In genomic region chr2:8571286-8571791, GRCh38 we compare ENCODE assay signal across 20 cellular contexts.
A peak's percentile ranks its signal among the peaks of the same experiment; 100 is the strongest.
DNase-seq lines count a peak whose midpoint lies in the region; ATAC-seq and TF ChIP-seq lines count a peak whose summit lies in the region.
"Had no signal": no experiment of that assay in that cellular context is flagged by ENCODE, and none has a peak within 500 bp of the region (broad histone marks: within the 10 kb centered on the region; RNA-seq: fewer than 3 reads in every experiment).

No MANE protein-coding gene starts in this region.

- no peaks in the 10 kb centered on the region for H3K36me3 ChIP-seq in BLaER1
- no peaks in the 10 kb centered on the region for H3K36me3 ChIP-seq in colonic mucosa
- H3K36me3 ChIP-seq in trophoblast cell (ENCODE audit: control insufficient read depth in 1 of 2, insufficient read depth in 2 of 2, low read length in 2 of 2): no peaks in the 10 kb centered on the region
- no peaks in the 10 kb centered on the region for H3K36me3 ChIP-seq in CD8-positive, alpha-beta memory T cell (ENCODE audit: insufficient read depth, low read length)
- H3K36me3 ChIP-seq: HAP-1, vagina had no signal

- H3K4me1 Mint-ChIP-seq in H9: peaks cover 44 to 45% of the 10 kb centered on the region in 2 experiments
- H3K4me1 Mint-ChIP-seq in CD8-positive, alpha-beta memory T cell: peaks cover 22 to 28% (median 23%) of the 10 kb centered on the region in 3 donors

- no peaks in the 10 kb centered on the region; a peak in 1 of 5 replicates for H3K9me3 Mint-ChIP-seq in H9
- H3K9me3 Mint-ChIP-seq in CD8-positive, alpha-beta memory T cell: no peaks in the 10 kb centered on the region
- H3K9me3 Mint-ChIP-seq: activated T-helper 1 cell treated with anti-CD3 and anti-CD28 coated beads, Interleukin-12 subunit alpha, Interleukin-12 subunit beta, Interleukin-2, Interleukin-4 antibody, amounts not matched to agents 30 ng/mL and 10 ng/mL and 1 ng/mL, durations not matched to agents 14 hours and 24 hours and 36 hours; CD4-positive, CD25-positive, alpha-beta regulatory T cell; endodermal cell had no signal

- H2BK12ac ChIP-seq in H9 (ENCODE audit: insufficient read length, low read depth, low read length) (no peak overlapping the region), trophoblast cell (ENCODE audit: low read length) (peak overlapping the region; percentile 98)

- H3K27me3 ChIP-seq in BLaER1 (no peaks in the 10 kb centered on the region), H9 (ENCODE audit: insufficient read depth, low read length) (0 out of 2 replicates have a peak, but pooled peaks cover 3% of the 10 kb centered on the region), colonic mucosa (no peaks in the 10 kb centered on the region), trophoblast cell (ENCODE audit: insufficient read depth, low read length) (no peaks in the 10 kb centered on the region)
- H3K27me3 ChIP-seq in CD8-positive, alpha-beta memory T cell (ENCODE audit: insufficient read depth, low read length, poor library complexity, severe bottlenecking): no peaks in the 10 kb centered on the region
- H3K27me3 ChIP-seq: vagina had no signal

- intact Hi-C loops in colonic mucosa (cut with DNase I): no loop called here

- TF ChIP-seq CTCF in H9 (conservative IDR thresholded peaks at IDR 0.05) (no peak), colonic mucosa (IDR thresholded peaks at IDR 0.05) (no peak)

- no peak overlapping the region for H2AK5ac ChIP-seq in H9 (ENCODE audit: insufficient read length, low read length)
- H2AK5ac ChIP-seq in trophoblast cell (ENCODE audit: low read length): peak overlapping the region; percentile 94

- no peaks in the 10 kb centered on the region for H3K27me3 Mint-ChIP-seq in H9 (ENCODE audit: low read depth)
- no peaks in the 10 kb centered on the region for H3K27me3 Mint-ChIP-seq in CD8-positive, alpha-beta memory T cell
- H3K27me3 Mint-ChIP-seq: CD4-positive, CD25-positive, alpha-beta regulatory T cell had no signal

- H3K9ac ChIP-seq in BLaER1: peak overlapping the region; percentile 75; the same call in 1 of the 2 replicates
- H3K9ac ChIP-seq in H9 (ENCODE audit: extremely low read depth, insufficient read length, low read length): no peak overlapping the region
- H3K9ac ChIP-seq in colonic mucosa (ENCODE audit: low read depth in 2 of 2, low read length in 2 of 2): no peak overlapping the region
- no peak overlapping the region for H3K9ac ChIP-seq in trophoblast cell (ENCODE audit: low read length)

- H3K4me3 ChIP-seq in BLaER1: peak overlapping the region; percentile 13; the same call in 1 of the 2 replicates
- no peak overlapping the region for H3K4me3 ChIP-seq in colonic mucosa
- H3K4me3 ChIP-seq in trophoblast cell (ENCODE audit: low read depth, low read length): no peak overlapping the region
- H3K4me3 ChIP-seq in CD8-positive, alpha-beta memory T cell (ENCODE audit: low read length): no peak overlapping the region
- H3K4me3 ChIP-seq: HAP-1, vagina had no signal

- DNase-seq in H9 (peak; percentile 4), colonic mucosa (peak; percentile 14), trophoblast cell (no peak)
- no peak for DNase-seq in effector CD8-positive, alpha-beta T cell (lab: John Stamatoyannopoulos, UW)
- no peak for DNase-seq in CD8-positive, alpha-beta memory T cell
- DNase-seq: activated CD4-positive, alpha-beta T cell treated with anti-CD3 and anti-CD28 coated beads for 36 hours; CD4-positive, CD25-positive, alpha-beta regulatory T cell; left cardiac atrium; midbrain; NCI-H1105; Right ventricle myocardium superior; stimulated activated CD4-positive, alpha-beta T cell treated with anti-CD3 and anti-CD28 coated beads, Interleukin-4, amount 100 ng/mL, for 24 hours had no signal

- peak overlapping the region; percentile 97 for H3K4me2 ChIP-seq in BLaER1
- H3K4me2 ChIP-seq in H9 (ENCODE audit: insufficient read depth, insufficient read length, low read length): no peak overlapping the region
- H3K4me2 ChIP-seq in trophoblast cell (ENCODE audit: low read length): no peak overlapping the region

- H3K4ac ChIP-seq in H9 (ENCODE audit: low read depth, low read length) (no peak overlapping the region), trophoblast cell (ENCODE audit: low read depth, low read length) (peak overlapping the region; percentile 28)

- H3K23me2 ChIP-seq in H9 (ENCODE audit: insufficient read length, low read depth, low read length, poor library complexity, severe bottlenecking): no peaks in the 10 kb centered on the region

- H4K12ac ChIP-seq in trophoblast cell (ENCODE audit: low read depth, low read length): no peak overlapping the region

- H2BK5ac ChIP-seq in H9 (ENCODE audit: insufficient read length, low read length) (no peak overlapping the region), trophoblast cell (ENCODE audit: low read depth, low read length, poor library complexity) (peak overlapping the region; percentile 95)

- no peak overlapping the region for H3K4me3 Mint-ChIP-seq in H9
- no peak overlapping the region for H3K4me3 Mint-ChIP-seq in CD8-positive, alpha-beta memory T cell
- H3K4me3 Mint-ChIP-seq: activated CD4-positive, alpha-beta T cell treated with anti-CD3 and anti-CD28 coated beads for 36 hours; activated naive CD8-positive, alpha-beta T cell; activated T-helper 1 cell treated with anti-CD3 and anti-CD28 coated beads, Interleukin-12 subunit alpha, Interleukin-12 subunit beta, Interleukin-2, Interleukin-4 antibody, amounts not matched to agents 30 ng/mL and 10 ng/mL and 1 ng/mL, durations not matched to agents 14 hours and 24 hours and 36 hours; CD4-positive, CD25-positive, alpha-beta regulatory T cell; endodermal cell had no signal

- H4K8ac ChIP-seq in H9 (replicated peaks; ENCODE audit: insufficient read length, low read depth, low read length) (no peak overlapping the region), trophoblast cell (ENCODE audit: low read depth, low read length) (no peak overlapping the region)

- H3K56ac ChIP-seq in H9 (ENCODE audit: insufficient read length, low read depth, low read length): no peak overlapping the region

- H4K20me1 ChIP-seq in BLaER1 (no peaks in the 10 kb centered on the region), H9 (ENCODE audit: control insufficient read depth, insufficient read depth, insufficient read length) (no peaks in the 10 kb centered on the region)

- WGBS in H9 (ENCODE audit: extremely low coverage, insufficient read length, low lambda C conversion rate): no CpG with 5 or more reads among the region's 13 CpGs
- no CpG with 5 or more reads among the region's 13 CpGs for WGBS in trophoblast cell (ENCODE audit: extremely low coverage, insufficient coverage, insufficient read length)

- peak overlapping the region; percentile 82 for H3K27ac ChIP-seq in BLaER1
- no peak overlapping the region for H3K27ac ChIP-seq in H9 (ENCODE audit: insufficient read length, low read depth, low read length)
- peak overlapping the region; percentile 55 for H3K27ac ChIP-seq in colonic mucosa
- no peak overlapping the region for H3K27ac ChIP-seq in trophoblast cell (ENCODE audit: low read depth, low read length)
- H3K27ac ChIP-seq in CD8-positive, alpha-beta memory T cell (ENCODE audit: low read depth, low read length): no peak overlapping the region
- H3K27ac ChIP-seq: vagina had no signal

- H3K9me3 ChIP-seq in BLaER1 (no peaks in the 10 kb centered on the region), H9 (ENCODE audit: control insufficient read depth, low read depth, low read length) (no peaks in the 10 kb centered on the region), colonic mucosa (no peaks in the 10 kb centered on the region), trophoblast cell (ENCODE audit: insufficient read depth, low read depth, low read length) (no peaks in the 10 kb centered on the region)
- H3K9me3 ChIP-seq in CD8-positive, alpha-beta memory T cell (ENCODE audit: low read length): no peaks in the 10 kb centered on the region
- H3K9me3 ChIP-seq: HAP-1, vagina had no signal

- H3K79me2 ChIP-seq in H9 (ENCODE audit: insufficient read depth, low read length): no peaks in the 10 kb centered on the region
- peaks cover 11% of the 10 kb centered on the region for H3K79me2 ChIP-seq in trophoblast cell (ENCODE audit: control insufficient read depth, insufficient read depth, low read length, poor library complexity)

- H3K18ac ChIP-seq in H9 (ENCODE audit: insufficient read length, low read depth, low read length) (no peak overlapping the region), trophoblast cell (ENCODE audit: low read length) (peak overlapping the region; percentile 66)

- H2BK20ac ChIP-seq in H9 (ENCODE audit: low read depth, low read length, poor library complexity, severe bottlenecking): no peak overlapping the region

- H4K5ac ChIP-seq in H9 (ENCODE audit: insufficient read length, low read depth, low read length): no peak overlapping the region

- H3K79me1 ChIP-seq in H9 (ENCODE audit: insufficient read depth, low read depth, low read length, poor library complexity, severe bottlenecking): no peaks in the 10 kb centered on the region
- peaks cover 42% of the 10 kb centered on the region for H3K79me1 ChIP-seq in trophoblast cell (ENCODE audit: low read length)

- H2AFZ ChIP-seq in H9 (ENCODE audit: low read length): no peak overlapping the region
- H2AFZ ChIP-seq in trophoblast cell (ENCODE audit: insufficient read depth, low read length, poor library complexity): no peak overlapping the region

- no peak overlapping the region for H3K23ac ChIP-seq in H9 (ENCODE audit: insufficient read length, low read depth, low read length)
- no peak overlapping the region for H3K23ac ChIP-seq in trophoblast cell (ENCODE audit: low read length)

- peak overlapping the region in 2 of 3 experiments; percentile 70 to 76; a peak in 2 of 7 replicates for H3K27ac Mint-ChIP-seq in H9
- no peak overlapping the region for H3K27ac Mint-ChIP-seq in CD8-positive, alpha-beta memory T cell
- H3K27ac Mint-ChIP-seq: activated CD4-positive, alpha-beta T cell treated with anti-CD3 and anti-CD28 coated beads for 36 hours; activated naive CD8-positive, alpha-beta T cell; activated T-helper 1 cell treated with anti-CD3 and anti-CD28 coated beads, Interleukin-12 subunit alpha, Interleukin-12 subunit beta, Interleukin-2, Interleukin-4 antibody, amounts not matched to agents 30 ng/mL and 10 ng/mL and 1 ng/mL, durations not matched to agents 14 hours and 24 hours and 36 hours; CD4-positive, CD25-positive, alpha-beta regulatory T cell; endodermal cell had no signal

- no peak overlapping the region for H3K14ac ChIP-seq in H9 (ENCODE audit: insufficient read depth, low read length)
- peak overlapping the region; percentile 98 for H3K14ac ChIP-seq in trophoblast cell (ENCODE audit: low read length)

- no peak overlapping the region for H2BK120ac ChIP-seq in H9 (ENCODE audit: low read depth, low read length, poor library complexity, severe bottlenecking)
- peak overlapping the region; percentile 98 for H2BK120ac ChIP-seq in trophoblast cell (ENCODE audit: insufficient read depth, low read length, poor library complexity)

- H3T11ph ChIP-seq in H9 (ENCODE audit: low read length): no peak overlapping the region

- no peak overlapping the region for H2BK15ac ChIP-seq in H9 (ENCODE audit: low read depth, low read length)

- POLR2A ChIA-PET in CD8-positive, alpha-beta memory T cell (lab: Charles Lee): no interaction called here

- H3K36me3 Mint-ChIP-seq in H9 (ENCODE audit: insufficient read depth in 1 of 3, low read depth in 3 of 3): no peaks in the 10 kb centered on the region
- no peaks in the 10 kb centered on the region for H3K36me3 Mint-ChIP-seq in CD8-positive, alpha-beta memory T cell
- H3K36me3 Mint-ChIP-seq: activated naive CD8-positive, alpha-beta T cell; CD4-positive, CD25-positive, alpha-beta regulatory T cell had no signal

- CTCF ChIA-PET in CD8-positive, alpha-beta memory T cell (lab: Charles Lee): no interaction called here

- ATAC-seq in GM21390 (IDR thresholded peaks at IDR 0.05; ENCODE audit: unreplicated experiment) (no peak), HG03095 (IDR thresholded peaks at IDR 0.05; ENCODE audit: unreplicated experiment) (no peak)
- ATAC-seq: activated CD4-positive, alpha-beta T cell treated with anti-CD3 and anti-CD28 coated beads for 36 hours; left cardiac atrium had no signal

- H4K91ac ChIP-seq in H9 (ENCODE audit: insufficient read length, low read depth, low read length): no peak overlapping the region
- H4K91ac ChIP-seq in trophoblast cell (ENCODE audit: low read depth, low read length): peak overlapping the region; percentile 100

- peaks cover 77% of the 10 kb centered on the region for H3K4me1 ChIP-seq in BLaER1
- 0 out of 2 replicates have a peak, but pooled peaks cover 2% of the 10 kb centered on the region for H3K4me1 ChIP-seq in H9 (ENCODE audit: insufficient read depth, low read length)
- peaks cover 19% of the 10 kb centered on the region for H3K4me1 ChIP-seq in colonic mucosa
- peaks cover 43 to 47% of the 10 kb centered on the region in 2 experiments for H3K4me1 ChIP-seq in trophoblast cell (ENCODE audit: control insufficient read depth in 1 of 2, insufficient read depth in 2 of 2, low read length in 2 of 2)
- peaks cover 19% of the 10 kb centered on the region for H3K4me1 ChIP-seq in CD8-positive, alpha-beta memory T cell (ENCODE audit: insufficient read depth, low read length)
- H3K4me1 ChIP-seq: HAP-1 had no signal

Comparison
In these comparisons a context has a peak if more than half of its experiments do, and no peak if none do; other contexts are left out.
1. H3K27ac ChIP-seq: peak in BLaER1 (single experiment) and colonic mucosa (single experiment); none in H9 (single experiment), trophoblast cell (single experiment) and CD8-positive, alpha-beta memory T cell (single experiment).
2. DNase-seq: peak in H9 (single experiment) and colonic mucosa (single experiment); none in trophoblast cell (0 of 2), effector CD8-positive, alpha-beta T cell (single experiment) and CD8-positive, alpha-beta memory T cell (0 of 5).
3. H3K27ac Mint-ChIP-seq: peak in H9 (2 of 3); none in CD8-positive, alpha-beta memory T cell (0 of 8).